In the genomic region with DNA sequence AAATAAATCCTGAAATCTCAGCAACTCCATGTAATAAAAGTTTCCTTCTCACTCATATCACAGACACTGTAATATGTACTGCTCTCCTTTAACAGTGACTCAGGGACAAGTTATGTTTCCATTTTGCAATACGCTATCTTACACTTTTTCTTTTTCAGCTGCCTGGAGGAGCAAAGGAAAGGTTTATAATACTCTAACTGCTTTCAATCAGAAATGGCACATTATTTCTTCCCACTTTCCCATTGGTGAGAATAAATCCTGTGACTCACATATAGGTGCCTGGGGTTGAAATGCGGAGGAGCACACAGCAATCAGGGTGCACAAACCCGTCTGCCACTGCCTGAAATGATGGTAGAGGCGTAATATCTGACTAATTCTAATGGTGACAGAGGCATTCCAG, we compare ENCODE assay signal across 31 cellular contexts.
DNase-seq lines count a peak whose midpoint lies in the region; ATAC-seq, FAIRE-seq and TF ChIP-seq lines count a peak whose summit lies in the region.
"Had no signal": no experiment of that assay in that cellular context is flagged by ENCODE, and none has a peak within 500 bp of the region (broad histone marks: within the 10 kb centered on the region; RNA-seq: fewer than 3 reads in every experiment).

No MANE protein-coding gene starts in this region.

- no peak for TF ChIP-seq POLR2A in breast epithelium (IDR thresholded peaks at IDR 0.05)

- H3K27me3 ChIP-seq in breast epithelium, result no peaks in the 10 kb centered on the region
- no peaks in the 10 kb centered on the region for H3K27me3 ChIP-seq in bronchial epithelial cell (ENCODE audit: control insufficient read depth, insufficient read depth, low read length)

- peaks cover 31% of the 10 kb centered on the region for H3K4me1 Mint-ChIP-seq in MCF 10A (ENCODE audit: insufficient read depth, unreplicated experiment)
- no peaks in the 10 kb centered on the region for H3K4me1 Mint-ChIP-seq in activated CD4-positive, alpha-beta T cell treated with anti-CD3 and anti-CD28 coated beads, Interleukin-2, amount 10 ng/mL, durations not matched to agents 24 days and 14 days
- H3K4me1 Mint-ChIP-seq: activated naive CD4-positive, alpha-beta T cell treated with anti-CD3 and anti-CD28 coated beads, Interleukin-2, amount 10 ng/mL, durations not matched to agents 7 days and 5 days; nephron progenitor cell; stimulated activated naive B cell treated with anti-CD40 and anti-IgM and Interleukin-4, amounts not matched to agents 10 μg/mL and 1 μg/mL and 100 μg/mL, for 72 hours had no signal

- CTCF ChIA-PET in MCF 10A (lab: Yijun Ruan, JAX), result no interaction called here

- H3K4me3 ChIP-seq in breast epithelium (no peak overlapping the region), bronchial epithelial cell (ENCODE audit: low read depth, low read length) (no peak overlapping the region)
- H3K4me3 ChIP-seq: GM12878 had no signal

- peak overlapping the region; percentile 66 for H3K27ac Mint-ChIP-seq in MCF 10A (ENCODE audit: low read depth, unreplicated experiment)
- no peak overlapping the region for H3K27ac Mint-ChIP-seq in activated CD4-positive, alpha-beta T cell treated with anti-CD3 and anti-CD28 coated beads, Interleukin-2, amount 10 ng/mL, durations not matched to agents 24 days and 14 days
- H3K27ac Mint-ChIP-seq: activated CD8-positive, alpha-beta T cell treated with anti-CD3 and anti-CD28 coated beads for 36 hours; activated naive CD4-positive, alpha-beta T cell treated with anti-CD3 and anti-CD28 coated beads, Interleukin-2, amount 10 ng/mL, durations not matched to agents 7 days and 5 days; CD8-positive, alpha-beta T cell; HFFc6; nephron progenitor cell; stimulated activated naive B cell treated with anti-CD40 and anti-IgM and Interleukin-4, amounts not matched to agents 10 μg/mL and 1 μg/mL and 100 μg/mL, for 72 hours had no signal

- no peaks in the 10 kb centered on the region for H3K4me1 ChIP-seq in breast epithelium

- H3K36me3 ChIP-seq in breast epithelium, result no peaks in the 10 kb centered on the region
- no peaks in the 10 kb centered on the region for H3K36me3 ChIP-seq in bronchial epithelial cell (ENCODE audit: control insufficient read depth, insufficient read depth, low read length)

- intact Hi-C loops in MCF 10A (cut with micrococcal nuclease), result no loop called here
- intact Hi-C loops in breast epithelium (cut with DNase I; ENCODE audit: low total_unique reads), result no loop called here
- intact Hi-C loops in activated CD4-positive, alpha-beta T cell treated with anti-CD3 and anti-CD28 coated beads, Interleukin-2, amount 10 ng/mL, durations not matched to agents 24 days and 14 days (cut with micrococcal nuclease), result no loop called here

- H3K27ac ChIP-seq in breast epithelium, result no peak overlapping the region
- H3K27ac ChIP-seq: 22Rv1 had no signal

- no peak for ATAC-seq in HG02763 (IDR thresholded peaks at IDR 0.05; ENCODE audit: unreplicated experiment)
- ATAC-seq: activated CD8-positive, alpha-beta T cell treated with anti-CD3 and anti-CD28 coated beads for 36 hours; CD8-positive, alpha-beta T cell; GM12878; stimulated activated naive B cell treated with anti-CD40 and anti-IgM and Interleukin-4, amounts not matched to agents 10 μg/mL and 1 μg/mL and 100 μg/mL, for 72 hours had no signal

- peak overlapping the region; percentile 28 for H3K4me3 Mint-ChIP-seq in MCF 10A (ENCODE audit: unreplicated experiment)
- no peak overlapping the region for H3K4me3 Mint-ChIP-seq in activated CD4-positive, alpha-beta T cell treated with anti-CD3 and anti-CD28 coated beads, Interleukin-2, amount 10 ng/mL, durations not matched to agents 24 days and 14 days
- H3K4me3 Mint-ChIP-seq: activated CD8-positive, alpha-beta T cell treated with anti-CD3 and anti-CD28 coated beads for 36 hours; activated naive CD4-positive, alpha-beta T cell treated with anti-CD3 and anti-CD28 coated beads, Interleukin-2, amount 10 ng/mL, durations not matched to agents 7 days and 5 days; CD8-positive, alpha-beta T cell; HFFc6; nephron progenitor cell; stimulated activated naive B cell treated with anti-CD40 and anti-IgM and Interleukin-4, amounts not matched to agents 10 μg/mL and 1 μg/mL and 100 μg/mL, for 72 hours had no signal

- FAIRE-seq in bronchial epithelial cell (lab: Jason Lieb, UNC), result no peak
- FAIRE-seq: colon, GM12878, GM19239, HTR-8/SVneo had no signal

- BruUV-seq in MCF 10A (replicated peaks; lab: Mats Ljungman, UMichigan), result no TSS peak

- H3K9me3 Mint-ChIP-seq in MCF 10A (ENCODE audit: unreplicated experiment), result peaks cover 16% of the 10 kb centered on the region
- H3K9me3 Mint-ChIP-seq in activated CD4-positive, alpha-beta T cell treated with anti-CD3 and anti-CD28 coated beads, Interleukin-2, amount 10 ng/mL, durations not matched to agents 24 days and 14 days, result peaks cover 4% of the 10 kb centered on the region
- H3K9me3 Mint-ChIP-seq: activated CD8-positive, alpha-beta T cell treated with anti-CD3 and anti-CD28 coated beads for 36 hours; activated naive CD4-positive, alpha-beta T cell treated with anti-CD3 and anti-CD28 coated beads, Interleukin-2, amount 10 ng/mL, durations not matched to agents 7 days and 5 days; CD8-positive, alpha-beta T cell had no signal

- POLR2A ChIA-PET in MCF 10A (lab: Yijun Ruan, JAX), result no interaction called here

- peaks cover 11% of the 10 kb centered on the region for H3K36me3 Mint-ChIP-seq in MCF 10A (ENCODE audit: insufficient read depth, unreplicated experiment)
- H3K36me3 Mint-ChIP-seq in activated CD4-positive, alpha-beta T cell treated with anti-CD3 and anti-CD28 coated beads, Interleukin-2, amount 10 ng/mL, durations not matched to agents 24 days and 14 days (ENCODE audit: low read depth), result no peaks in the 10 kb centered on the region
- H3K36me3 Mint-ChIP-seq: activated naive CD4-positive, alpha-beta T cell treated with anti-CD3 and anti-CD28 coated beads, Interleukin-2, amount 10 ng/mL, durations not matched to agents 7 days and 5 days; CD8-positive, alpha-beta T cell; stimulated activated naive B cell treated with anti-CD40 and anti-IgM and Interleukin-4, amounts not matched to agents 10 μg/mL and 1 μg/mL and 100 μg/mL, for 72 hours had no signal

- H3K9me3 ChIP-seq in breast epithelium, result no peaks in the 10 kb centered on the region

- TF ChIP-seq CTCF in MCF 10A (IDR thresholded peaks at IDR 0.05; ENCODE audit: unreplicated experiment) (no peak), breast epithelium (IDR thresholded peaks at IDR 0.05) (no peak), bronchial epithelial cell (IDR thresholded peaks at IDR 0.05; ENCODE audit: insufficient read depth, low read length, severe bottlenecking) (no peak)

- no peaks in the 10 kb centered on the region for H3K27me3 Mint-ChIP-seq in MCF 10A (ENCODE audit: insufficient read depth, unreplicated experiment)
- H3K27me3 Mint-ChIP-seq in activated CD4-positive, alpha-beta T cell treated with anti-CD3 and anti-CD28 coated beads, Interleukin-2, amount 10 ng/mL, durations not matched to agents 24 days and 14 days, result peaks cover 6% of the 10 kb centered on the region
- H3K27me3 Mint-ChIP-seq: activated CD8-positive, alpha-beta T cell treated with anti-CD3 and anti-CD28 coated beads for 36 hours had no signal

- peak; percentile 63 for DNase-seq in MCF 10A (ENCODE audit: unreplicated experiment)
- DNase-seq in breast epithelium (ENCODE audit: low spot score in 2 of 2), result no peak
- peak; percentile 75 for DNase-seq in bronchial epithelial cell (ENCODE audit: low read depth)
- peak; percentile 3 for DNase-seq in fibroblast of the conjunctiva (ENCODE audit: low read depth)
- no peak for DNase-seq in activated CD4-positive, alpha-beta T cell treated with anti-CD3 and anti-CD28 coated beads, Interleukin-2, amount 10 ng/mL, durations not matched to agents 24 days and 14 days
- no peak for DNase-seq in HuH-7 (ENCODE audit: low spot score)
- DNase-seq in CD1c-positive myeloid dendritic cell (ENCODE audit: extremely low spot score), result no peak
- DNase-seq: activated CD8-positive, alpha-beta T cell treated with anti-CD3 and anti-CD28 coated beads for 36 hours; activated naive CD4-positive, alpha-beta T cell treated with anti-CD3 and anti-CD28 coated beads, Interleukin-2, amount 10 ng/mL, durations not matched to agents 7 days and 5 days; amniotic stem cell; CD8-positive, alpha-beta T cell; effector CD8-positive, alpha-beta T cell; GOT3; HFFc6; hippocampal formation; KG1; MM.1S; NCI-H1417; NCI-H2081 treated with DMSO at 0.1 percent for 48 hours; NCI-H2227 treated with DMSO at 0.1 percent for 48 hours; NCI-H69; nephron progenitor cell; SIG-M5; stimulated activated naive B cell treated with anti-CD40 and anti-IgM and Interleukin-4, amounts not matched to agents 10 μg/mL and 1 μg/mL and 100 μg/mL, for 72 hours; SW 1271 had no signal

Comparison
In these comparisons a context has a peak if more than half of its experiments do, and no peak if none do; other contexts are left out.
1. DNase-seq: peak in MCF 10A (single experiment), bronchial epithelial cell (single experiment) and fibroblast of the conjunctiva (single experiment); none in breast epithelium (0 of 2), activated CD4-positive, alpha-beta T cell treated with anti-CD3 and anti-CD28 coated beads, Interleukin-2, amount 10 ng/mL, durations not matched to agents 24 days and 14 days (single experiment), HuH-7 (single experiment) and CD1c-positive myeloid dendritic cell (single experiment).